Comparison of ENCODE assay signal across 1 cellular context in the genomic region with DNA sequence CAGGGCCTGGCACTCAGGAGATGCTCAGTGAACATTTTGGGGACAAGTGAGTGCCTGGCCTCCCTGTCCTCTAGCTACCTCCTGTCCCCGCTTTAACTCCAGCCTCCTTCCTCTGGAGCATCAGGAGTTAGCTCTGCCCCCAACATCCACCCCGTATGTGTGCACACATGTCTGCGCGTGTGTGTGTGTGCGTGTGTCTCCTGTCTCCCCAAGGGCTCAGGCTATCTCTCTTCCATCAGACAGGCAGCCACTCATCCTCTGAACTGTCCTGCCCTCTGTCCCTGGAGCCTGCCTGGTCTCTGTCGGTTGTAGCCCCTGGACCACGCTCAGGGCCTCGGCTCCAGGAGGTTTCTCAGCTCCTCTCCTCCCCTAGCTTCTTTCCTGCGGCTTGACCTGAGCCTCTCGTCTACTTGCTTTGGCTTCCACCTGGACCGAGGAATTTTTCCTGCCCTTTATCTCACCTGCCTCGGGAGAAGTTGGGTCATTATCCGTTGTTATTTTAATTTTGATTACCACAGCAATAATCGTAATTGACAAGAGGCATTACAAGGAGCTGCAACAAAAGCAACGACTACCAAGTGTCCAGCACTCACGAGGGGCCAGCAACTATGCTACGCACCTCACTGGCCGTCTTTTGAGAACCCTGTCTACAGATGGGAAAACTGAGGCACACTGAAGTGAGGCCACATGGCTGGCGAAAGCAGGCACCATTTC.
A peak's percentile ranks its signal among the peaks of the same experiment; 100 is the strongest.
TF ChIP-seq lines count a peak whose summit lies in the region.

No MANE protein-coding gene starts in this region.

TF ChIP-seq in HepG2, 621 proteins besides CTCF, POLR2A, EP300 and RAD21:
- TF ChIP-seq, protein P1, sequence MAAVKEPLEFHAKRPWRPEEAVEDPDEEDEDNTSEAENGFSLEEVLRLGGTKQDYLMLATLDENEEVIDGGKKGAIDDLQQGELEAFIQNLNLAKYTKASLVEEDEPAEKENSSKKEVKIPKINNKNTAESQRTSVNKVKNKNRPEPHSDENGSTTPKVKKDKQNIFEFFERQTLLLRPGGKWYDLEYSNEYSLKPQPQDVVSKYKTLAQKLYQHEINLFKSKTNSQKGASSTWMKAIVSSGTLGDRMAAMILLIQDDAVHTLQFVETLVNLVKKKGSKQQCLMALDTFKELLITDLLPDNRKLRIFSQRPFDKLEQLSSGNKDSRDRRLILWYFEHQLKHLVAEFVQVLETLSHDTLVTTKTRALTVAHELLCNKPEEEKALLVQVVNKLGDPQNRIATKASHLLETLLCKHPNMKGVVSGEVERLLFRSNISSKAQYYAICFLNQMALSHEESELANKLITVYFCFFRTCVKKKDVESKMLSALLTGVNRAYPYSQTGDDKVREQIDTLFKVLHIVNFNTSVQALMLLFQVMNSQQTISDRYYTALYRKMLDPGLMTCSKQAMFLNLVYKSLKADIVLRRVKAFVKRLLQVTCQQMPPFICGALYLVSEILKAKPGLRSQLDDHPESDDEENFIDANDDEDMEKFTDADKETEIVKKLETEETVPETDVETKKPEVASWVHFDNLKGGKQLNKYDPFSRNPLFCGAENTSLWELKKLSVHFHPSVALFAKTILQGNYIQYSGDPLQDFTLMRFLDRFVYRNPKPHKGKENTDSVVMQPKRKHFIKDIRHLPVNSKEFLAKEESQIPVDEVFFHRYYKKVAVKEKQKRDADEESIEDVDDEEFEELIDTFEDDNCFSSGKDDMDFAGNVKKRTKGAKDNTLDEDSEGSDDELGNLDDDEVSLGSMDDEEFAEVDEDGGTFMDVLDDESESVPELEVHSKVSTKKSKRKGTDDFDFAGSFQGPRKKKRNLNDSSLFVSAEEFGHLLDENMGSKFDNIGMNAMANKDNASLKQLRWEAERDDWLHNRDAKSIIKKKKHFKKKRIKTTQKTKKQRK (IDR thresholded peaks at IDR 0.05; ENCODE audit: low read length) = no peak
- TF ChIP-seq MAFF (IDR thresholded peaks at IDR 0.05; ENCODE audit: low read depth, low read length) (0 out of 2 replicates have a peak, but pooled peaks have one; percentile 30), MAFK (conservative IDR thresholded peaks at IDR 0.05 in 1 of 2, IDR thresholded peaks at IDR 0.05 in 1 of 2; ENCODE audit: low read length in 2 of 2) (peak; percentile 39 to 78; a peak in 2 of 4 replicates), ZNF629 (CRISPR knock-in tag; conservative IDR thresholded peaks at IDR 0.05) (peak; percentile 72), EEA1 (CRISPR knock-in tag; IDR thresholded peaks at IDR 0.05; ENCODE audit: borderline replicate concordance) (no peak)
